ENCODE assay signal across 8 cellular contexts in the genomic region with DNA sequence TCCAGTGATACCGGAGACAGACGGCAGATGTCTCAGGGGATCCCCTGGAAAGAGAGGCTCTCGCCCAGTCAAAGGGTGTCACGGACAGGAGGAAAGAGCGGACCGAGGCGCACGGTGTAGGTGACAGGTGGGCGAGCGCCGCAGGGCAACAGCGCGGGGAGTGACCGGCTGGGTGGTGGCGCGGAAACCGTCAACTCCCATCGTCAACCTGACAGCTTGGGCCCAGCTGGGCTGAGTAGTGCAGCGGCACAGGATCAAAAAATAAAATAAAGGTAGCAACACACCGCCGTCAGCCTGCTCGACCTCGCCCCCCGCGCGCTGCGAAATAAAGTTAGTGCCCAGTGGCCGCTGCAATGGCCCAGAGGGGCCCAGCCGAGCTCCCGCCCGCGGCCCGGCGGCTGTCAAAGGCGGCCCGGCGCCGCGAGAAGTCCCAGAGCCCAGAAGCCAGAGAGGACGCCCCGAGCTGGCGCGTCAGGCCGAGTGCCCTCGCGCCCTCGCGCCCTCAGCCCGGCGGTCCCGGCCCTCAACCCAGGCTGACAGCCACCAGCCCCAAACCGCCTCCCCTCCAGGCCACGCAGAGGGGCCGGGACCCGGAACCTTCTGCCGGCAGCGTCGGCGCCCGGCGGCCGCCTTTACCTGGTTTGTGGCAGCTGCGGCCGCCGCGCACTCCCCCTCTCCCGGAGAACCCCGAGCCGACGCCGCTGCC. TPM values are rescaled to one million over a fixed set of nuclear protein-coding genes. Genes with fewer than 3 reads are reported as not detected.
DNase-seq lines count a peak whose midpoint lies in the region; ATAC-seq and TF ChIP-seq lines count a peak whose summit lies in the region.

A gene with protein sequence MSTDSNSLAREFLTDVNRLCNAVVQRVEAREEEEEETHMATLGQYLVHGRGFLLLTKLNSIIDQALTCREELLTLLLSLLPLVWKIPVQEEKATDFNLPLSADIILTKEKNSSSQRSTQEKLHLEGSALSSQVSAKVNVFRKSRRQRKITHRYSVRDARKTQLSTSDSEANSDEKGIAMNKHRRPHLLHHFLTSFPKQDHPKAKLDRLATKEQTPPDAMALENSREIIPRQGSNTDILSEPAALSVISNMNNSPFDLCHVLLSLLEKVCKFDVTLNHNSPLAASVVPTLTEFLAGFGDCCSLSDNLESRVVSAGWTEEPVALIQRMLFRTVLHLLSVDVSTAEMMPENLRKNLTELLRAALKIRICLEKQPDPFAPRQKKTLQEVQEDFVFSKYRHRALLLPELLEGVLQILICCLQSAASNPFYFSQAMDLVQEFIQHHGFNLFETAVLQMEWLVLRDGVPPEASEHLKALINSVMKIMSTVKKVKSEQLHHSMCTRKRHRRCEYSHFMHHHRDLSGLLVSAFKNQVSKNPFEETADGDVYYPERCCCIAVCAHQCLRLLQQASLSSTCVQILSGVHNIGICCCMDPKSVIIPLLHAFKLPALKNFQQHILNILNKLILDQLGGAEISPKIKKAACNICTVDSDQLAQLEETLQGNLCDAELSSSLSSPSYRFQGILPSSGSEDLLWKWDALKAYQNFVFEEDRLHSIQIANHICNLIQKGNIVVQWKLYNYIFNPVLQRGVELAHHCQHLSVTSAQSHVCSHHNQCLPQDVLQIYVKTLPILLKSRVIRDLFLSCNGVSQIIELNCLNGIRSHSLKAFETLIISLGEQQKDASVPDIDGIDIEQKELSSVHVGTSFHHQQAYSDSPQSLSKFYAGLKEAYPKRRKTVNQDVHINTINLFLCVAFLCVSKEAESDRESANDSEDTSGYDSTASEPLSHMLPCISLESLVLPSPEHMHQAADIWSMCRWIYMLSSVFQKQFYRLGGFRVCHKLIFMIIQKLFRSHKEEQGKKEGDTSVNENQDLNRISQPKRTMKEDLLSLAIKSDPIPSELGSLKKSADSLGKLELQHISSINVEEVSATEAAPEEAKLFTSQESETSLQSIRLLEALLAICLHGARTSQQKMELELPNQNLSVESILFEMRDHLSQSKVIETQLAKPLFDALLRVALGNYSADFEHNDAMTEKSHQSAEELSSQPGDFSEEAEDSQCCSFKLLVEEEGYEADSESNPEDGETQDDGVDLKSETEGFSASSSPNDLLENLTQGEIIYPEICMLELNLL (N-terminal part only) (minus strand): TSS at position 700 of the 706 bp plus-strand sequence. CDS start 36,489 bp downstream, outside the sequence.

- 0 to 1% (median 1%) methylated on average over 34 to 71 of the region's 71 CpGs for WGBS in heart left ventricle, 4 donors

- no peaks in the 10 kb centered on the region for H3K27me3 ChIP-seq in heart left ventricle

- no peak for TF ChIP-seq POLR2A in heart left ventricle (IDR thresholded peaks at IDR 0.05)

- DNase-seq in DMS79 treated with DMSO at 0.1 percent for 48 hours (lab: John Stamatoyannopoulos, UW) (peak; percentile 72), HT-29 (ENCODE audit: low spot score) (peak; percentile 75), SK-N-MC (ENCODE audit: low read depth, low spot score) (no peak), heart left ventricle (peak; percentile 45 to 72 (median 55)), posterior vena cava (ENCODE audit: low spot score) (no peak), OCI-M2 (lab: John Stamatoyannopoulos, UW; ENCODE audit: unreplicated experiment) (no peak)
- peak; percentile 67 for DNase-seq in activated naive CD8-positive, alpha-beta T cell treated with anti-CD3 and anti-CD28 coated beads, Interleukin-2, amount 50 U/mL, for 24 hours

- H3K36me3 Mint-ChIP-seq in activated naive CD8-positive, alpha-beta T cell treated with anti-CD3 and anti-CD28 coated beads, Interleukin-2, amount 50 U/mL, for 24 hours (ENCODE audit: low read depth): peaks cover 43% of the 10 kb centered on the region

- H3K9me3 ChIP-seq in SK-N-MC (ENCODE audit: low read depth, low read length): no peaks in the 10 kb centered on the region
- no peaks in the 10 kb centered on the region for H3K9me3 ChIP-seq in heart left ventricle

- no peaks in the 10 kb centered on the region for H3K36me3 ChIP-seq in SK-N-MC (ENCODE audit: insufficient read depth, low read length)
- no peaks in the 10 kb centered on the region for H3K36me3 ChIP-seq in heart left ventricle

- TF ChIP-seq CTCF in heart left ventricle (IDR thresholded peaks at IDR 0.05): peak in 9 of 12 donors; percentile 3 to 46 (median 23)

- peak; percentile 51 for ATAC-seq in GM21390 (IDR thresholded peaks at IDR 0.05; ENCODE audit: unreplicated experiment)
- peak; percentile 41 for ATAC-seq in activated naive CD8-positive, alpha-beta T cell treated with anti-CD3 and anti-CD28 coated beads, Interleukin-2, amount 50 U/mL, for 24 hours
- peak; percentile 18 to 66 (median 59) for ATAC-seq in heart left ventricle

- peak within 1 kb of the TSS; percentile 86 for H3K9ac ChIP-seq in SK-N-MC (ENCODE audit: insufficient read length)

- H3K27ac ChIP-seq in SK-N-MC (no peak within 1 kb of the TSS), heart left ventricle (peak within 1 kb of the TSS; percentile 83 to 98 (median 94))

- intact Hi-C loops in heart left ventricle (cut with DNase I): loop anchor here in 5 of 10 donors (1.0 to 10.0 kb wide), 6 partner anchors 51 to 362 kb away; a partner anchor contains a TSS
- intact Hi-C loops in posterior vena cava (cut with DNase I): loop anchor here in 1 of 2 donors (10.0 kb wide), 1 partner anchor 108 kb away; no protein-coding TSS in a partner anchor

- peak within 1 kb of the TSS; percentile 98 for H3K4me3 Mint-ChIP-seq in activated naive CD8-positive, alpha-beta T cell treated with anti-CD3 and anti-CD28 coated beads, Interleukin-2, amount 50 U/mL, for 24 hours

- H3K27me3 Mint-ChIP-seq in activated naive CD8-positive, alpha-beta T cell treated with anti-CD3 and anti-CD28 coated beads, Interleukin-2, amount 50 U/mL, for 24 hours: no peaks in the 10 kb centered on the region

- no peaks in the 10 kb centered on the region for H3K9me3 Mint-ChIP-seq in activated naive CD8-positive, alpha-beta T cell treated with anti-CD3 and anti-CD28 coated beads, Interleukin-2, amount 50 U/mL, for 24 hours

- H3K4me1 ChIP-seq in heart left ventricle: peaks cover 0 to 47% (median 22%) of the 10 kb centered on the region in 12 donors

- H3K4me3 ChIP-seq in SK-N-MC (peak within 1 kb of the TSS; percentile 100), heart left ventricle (peak within 1 kb of the TSS; percentile 76 to 99 (median 93))

- H3K27ac Mint-ChIP-seq in activated naive CD8-positive, alpha-beta T cell treated with anti-CD3 and anti-CD28 coated beads, Interleukin-2, amount 50 U/mL, for 24 hours: peak within 1 kb of the TSS; percentile 98

- peaks cover 61% of the 10 kb centered on the region for H3K4me1 Mint-ChIP-seq in activated naive CD8-positive, alpha-beta T cell treated with anti-CD3 and anti-CD28 coated beads, Interleukin-2, amount 50 U/mL, for 24 hours

RNA-seq across cellular contexts. Expression of the gene that starts here (rescaled TPM):
- total RNA-seq in HT-29 (2014; rRNA removed; shearing (Covaris generic)): 0.57 and 1.0 TPM in 2 replicates
- total RNA-seq in heart left ventricle (10 to 100 TPM in 6 of 9 donors, 1 to 10 TPM in 3; 6.9 to 22.5 (median 12.0) TPM), posterior vena cava (10 to 100 TPM; 51.2 to 53.5 TPM)
- polyA plus RNA-seq in heart left ventricle: 1 to 10 TPM; 3.4 to 4.0 TPM

Comparison
In these comparisons a context has a peak if more than half of its experiments do, and no peak if none do; other contexts are left out.
1. DNase-seq: peak in DMS79 treated with DMSO at 0.1 percent for 48 hours (single experiment), HT-29 (single experiment), activated naive CD8-positive, alpha-beta T cell treated with anti-CD3 and anti-CD28 coated beads, Interleukin-2, amount 50 U/mL, for 24 hours (single experiment) and heart left ventricle (5 of 5); none in SK-N-MC (single experiment), posterior vena cava (single experiment) and OCI-M2 (single experiment).
2. Peak in every context shown above with its lines, with median percentiles within 50 percentile points of each other: ATAC-seq.